ENCODE assay signal across 7 cellular contexts in the genomic region with DNA sequence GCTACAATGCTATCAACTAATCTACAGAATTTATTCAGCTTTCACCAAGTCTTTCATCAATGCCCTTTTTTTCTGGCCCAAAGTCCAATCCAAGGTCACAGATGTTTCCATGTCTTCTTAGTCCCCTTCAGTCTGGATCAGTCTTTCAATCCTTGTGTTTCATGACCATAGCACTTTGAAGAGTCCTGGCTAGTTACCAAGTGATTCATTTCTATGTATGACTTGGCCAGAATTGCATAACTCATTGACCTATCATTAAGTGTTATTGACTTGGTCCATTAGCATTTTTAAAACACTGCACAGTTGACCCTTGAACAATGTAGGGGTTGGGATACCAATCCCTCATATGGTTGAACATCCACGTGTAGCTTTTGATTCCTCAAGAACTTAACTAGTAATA. TPM values are rescaled to one million over a fixed set of nuclear protein-coding genes. Genes with fewer than 3 reads are reported as not detected.
"Had no signal": no experiment of that assay in that cellular context is flagged by ENCODE, and none has a peak within 500 bp of the region (broad histone marks: within the 10 kb centered on the region; RNA-seq: fewer than 3 reads in every experiment).

No MANE protein-coding gene starts in this region.

RNA-seq across cellular contexts. Expression of a gene that starts 11.4 kb away (rescaled TPM):
- total RNA-seq: hepatocyte, lower leg skin, mononuclear cell, osteoblast, sciatic nerve, skeletal muscle tissue, tibial nerve had no signal
